ENCODE assay signal across 9 cellular contexts in the genomic region with DNA sequence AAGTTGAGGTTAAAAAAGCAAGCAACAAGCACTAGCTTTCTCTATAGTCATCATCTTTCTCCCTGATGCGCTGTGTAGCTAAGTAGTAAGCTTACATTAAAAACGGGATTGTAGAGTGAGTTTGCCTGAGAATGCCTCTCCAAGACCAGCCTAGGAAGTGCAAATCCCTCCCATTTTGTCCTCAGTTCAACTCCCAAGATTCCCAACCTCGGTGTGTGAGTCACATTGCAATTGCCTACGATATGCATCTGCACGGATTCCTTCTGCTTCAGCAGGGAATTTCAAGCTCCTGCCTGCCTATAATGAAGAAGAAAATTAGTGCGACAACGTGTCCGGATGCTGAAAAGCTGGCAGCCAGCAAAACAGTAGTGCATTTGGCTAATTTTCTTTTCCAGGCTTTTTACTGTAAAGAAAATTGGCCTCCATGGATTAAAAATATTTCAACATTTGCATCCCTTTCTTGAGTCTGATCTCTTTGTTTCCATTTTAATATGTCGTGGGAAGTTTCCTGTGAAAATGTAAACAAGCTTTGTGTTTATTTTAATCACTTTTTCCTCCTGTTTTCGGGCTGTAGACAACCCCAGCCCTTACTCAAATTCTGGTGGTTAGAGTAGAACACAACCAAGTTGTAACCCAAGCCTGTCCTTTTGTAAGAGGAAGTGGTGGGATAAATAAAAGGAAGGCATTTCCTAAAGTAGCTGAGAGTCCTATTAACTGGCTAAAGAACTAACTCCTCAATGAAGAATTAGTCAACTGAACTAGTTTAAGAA. TPM values are rescaled to one million over a fixed set of nuclear protein-coding genes. Genes with fewer than 3 reads are reported as not detected.
DNase-seq lines count a peak whose midpoint lies in the region; ATAC-seq and TF ChIP-seq lines count a peak whose summit lies in the region.
"Had no signal": no experiment of that assay in that cellular context is flagged by ENCODE, and none has a peak within 500 bp of the region (broad histone marks: within the 10 kb centered on the region; RNA-seq: fewer than 3 reads in every experiment).

No MANE protein-coding gene starts in this region.

- H3K9me3 Mint-ChIP-seq in activated naive CD4-positive, alpha-beta T cell treated with anti-CD3 and anti-CD28 coated beads for 36 hours = peaks cover 2% of the 10 kb centered on the region

- DNase-seq in HS-5 (ENCODE audit: low read depth) = peak; percentile 41
- peak; percentile 26 for DNase-seq in T1000 (lab: John Stamatoyannopoulos, UW)
- no peak for DNase-seq in right cardiac atrium
- no peak for DNase-seq in smooth muscle cell (lab: John Stamatoyannopoulos, UW; ENCODE audit: unreplicated experiment)
- DNase-seq in activated naive CD4-positive, alpha-beta T cell treated with anti-CD3 and anti-CD28 coated beads for 36 hours = no peak
- DNase-seq in stimulated activated CD8-positive, alpha-beta memory T cell treated with anti-CD3 and anti-CD28 coated beads, Interleukin-4, amount 100 ng/mL, for 48 hours = no peak

- H3K4me2 ChIP-seq in smooth muscle cell = peak overlapping the region; percentile 71

- H2AFZ ChIP-seq in smooth muscle cell (ENCODE audit: low read depth) = peak overlapping the region; percentile 86

- no peak for TF ChIP-seq CTCF in smooth muscle cell (IDR thresholded peaks at IDR 0.05; ENCODE audit: borderline replicate concordance, insufficient read depth, poor library complexity, severe bottlenecking)

- H3K4me3 Mint-ChIP-seq in activated naive CD4-positive, alpha-beta T cell treated with anti-CD3 and anti-CD28 coated beads for 36 hours = no peak overlapping the region

- peaks cover 22% of the 10 kb centered on the region for H3K27me3 Mint-ChIP-seq in activated naive CD4-positive, alpha-beta T cell treated with anti-CD3 and anti-CD28 coated beads for 36 hours (ENCODE audit: low read depth)

- intact Hi-C loops in right cardiac atrium (cut with DNase I) = no loop called here
- intact Hi-C loops in activated naive CD4-positive, alpha-beta T cell treated with anti-CD3 and anti-CD28 coated beads for 36 hours (cut with micrococcal nuclease) = no loop called here

- 28% methylated on average over 10 of the region's 10 CpGs for WGBS in right cardiac atrium
- 23% methylated on average over 10 of the region's 10 CpGs for WGBS in smooth muscle cell (ENCODE audit: low lambda C conversion rate)

- H3F3A ChIP-seq in smooth muscle cell (ENCODE audit: low read depth) = no peaks in the 10 kb centered on the region

- H3K27ac ChIP-seq in right cardiac atrium (ENCODE audit: low read length) = no peak overlapping the region
- peak overlapping the region; percentile 9 for H3K27ac ChIP-seq in smooth muscle cell (ENCODE audit: low read depth)
- H3K27ac ChIP-seq: tibial nerve had no signal

- H3K27ac Mint-ChIP-seq in activated naive CD4-positive, alpha-beta T cell treated with anti-CD3 and anti-CD28 coated beads for 36 hours = no peak overlapping the region

- H3K36me3 Mint-ChIP-seq in activated naive CD4-positive, alpha-beta T cell treated with anti-CD3 and anti-CD28 coated beads for 36 hours (ENCODE audit: low read depth) = no peaks in the 10 kb centered on the region

- H3K27me3 ChIP-seq in right cardiac atrium (ENCODE audit: control insufficient read depth, insufficient read depth) (no peaks in the 10 kb centered on the region), smooth muscle cell (ENCODE audit: low read depth) (no peaks in the 10 kb centered on the region)
- H3K27me3 ChIP-seq: tibial nerve had no signal

- H3K9me3 ChIP-seq in right cardiac atrium (ENCODE audit: control insufficient read depth, low read length) (no peaks in the 10 kb centered on the region), smooth muscle cell (replicated peaks; ENCODE audit: low read depth) (no peaks in the 10 kb centered on the region)
- H3K9me3 ChIP-seq: tibial nerve had no signal

- CTCF ChIA-PET in activated naive CD4-positive, alpha-beta T cell treated with anti-CD3 and anti-CD28 coated beads for 36 hours (lab: Charles Lee) = no interaction called here

- peak; percentile 67 to 82 for ATAC-seq in right cardiac atrium
- ATAC-seq in HG02678 (IDR thresholded peaks at IDR 0.05; ENCODE audit: unreplicated experiment) = no peak
- ATAC-seq in GM18861 (IDR thresholded peaks at IDR 0.05; ENCODE audit: unreplicated experiment) = no peak

- no peaks in the 10 kb centered on the region for H3K79me2 ChIP-seq in smooth muscle cell (ENCODE audit: low read depth)

- H3K36me3 ChIP-seq in smooth muscle cell (ENCODE audit: low read depth) = no peaks in the 10 kb centered on the region
- H3K36me3 ChIP-seq: tibial nerve had no signal

- H3K4me1 ChIP-seq in right cardiac atrium (ENCODE audit: control insufficient read depth, insufficient read depth, low read length) = peaks cover 1% of the 10 kb centered on the region
- H3K4me1 ChIP-seq in smooth muscle cell (ENCODE audit: low read depth) = no peaks in the 10 kb centered on the region

- peak overlapping the region; percentile 9 for H3K4me3 ChIP-seq in right cardiac atrium (ENCODE audit: low read length)
- H3K4me3 ChIP-seq in smooth muscle cell = peak overlapping the region; percentile 17

- no peaks in the 10 kb centered on the region for H3K4me1 Mint-ChIP-seq in activated naive CD4-positive, alpha-beta T cell treated with anti-CD3 and anti-CD28 coated beads for 36 hours (ENCODE audit: low read depth)

- no peak overlapping the region for H3K9ac ChIP-seq in smooth muscle cell (ENCODE audit: low read depth)

- no peaks in the 10 kb centered on the region for H4K20me1 ChIP-seq in smooth muscle cell (ENCODE audit: low read depth)

RNA-seq across cellular contexts. Expression of gene TET2, which starts 58.4 kb away (rescaled TPM):
- total RNA-seq in right cardiac atrium (10 to 100 TPM; 19.7 to 24.0 (median 22.0) TPM), smooth muscle cell (18.6 and 20.5 TPM in 2 replicates)
- polyA plus RNA-seq in right cardiac atrium (3.3 TPM), smooth muscle cell (2.7 and 5.6 TPM in 2 replicates)
- 10 to 100 TPM; 36.0 to 36.1 TPM for total RNA-seq in activated naive CD4-positive, alpha-beta T cell treated with anti-CD3 and anti-CD28 coated beads for 36 hours

Comparison
In these comparisons a context has a peak if more than half of its experiments do, and no peak if none do; other contexts are left out.
1. DNase-seq: peak in HS-5 (single experiment) and T1000 (single experiment); none in right cardiac atrium (0 of 3), smooth muscle cell (single experiment), activated naive CD4-positive, alpha-beta T cell treated with anti-CD3 and anti-CD28 coated beads for 36 hours (single experiment) and stimulated activated CD8-positive, alpha-beta memory T cell treated with anti-CD3 and anti-CD28 coated beads, Interleukin-4, amount 100 ng/mL, for 48 hours (single experiment).
2. ATAC-seq: peak in right cardiac atrium (2 of 2); none in HG02678 (single experiment) and GM18861 (single experiment).